Comparison of ENCODE assay signal across 1 cellular context in the genomic region with DNA sequence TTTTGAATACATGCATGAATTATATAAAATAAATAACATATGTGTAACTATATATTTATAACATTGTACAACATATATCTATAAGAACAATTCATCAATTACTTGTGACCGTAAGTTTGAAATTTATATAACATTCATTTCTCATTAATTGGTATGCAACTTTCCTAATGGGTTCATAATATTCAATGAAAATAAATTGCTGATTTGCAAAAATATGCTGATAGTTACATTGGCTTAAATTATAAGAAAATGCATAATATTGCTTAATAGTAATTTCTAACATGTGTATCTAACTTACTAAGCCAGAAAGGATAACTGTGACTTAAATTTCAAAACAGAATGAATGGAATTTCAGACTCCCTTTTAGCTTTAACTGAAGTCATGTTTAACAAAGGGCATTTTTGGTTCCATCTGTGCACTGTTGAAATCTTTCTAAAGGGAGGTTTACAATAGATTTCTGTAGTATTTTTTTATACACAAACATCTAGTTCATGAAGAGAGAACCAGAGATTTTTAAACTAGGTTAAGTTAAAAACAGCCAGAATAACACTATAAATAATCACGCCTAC.
TF ChIP-seq lines count a peak whose summit lies in the region.

No MANE protein-coding gene starts in this region.

TF ChIP-seq in IMR-90, 13 proteins besides CTCF, POLR2A, EP300 and RAD21:
- TF ChIP-seq MAFK (IDR thresholded peaks at IDR 0.05; ENCODE audit: low read depth, low read length) = peak; percentile 63
- no peak for TF ChIP-seq CHD1 (IDR thresholded peaks at IDR 0.05; ENCODE audit: low read depth, low read length)
